Comparison of ENCODE assay signal across 1 cellular context in genomic region chr12:121797937-121798801, GRCh38.
A peak's percentile ranks its signal among the peaks of the same experiment; 100 is the strongest.
TF ChIP-seq lines count a peak whose summit lies in the region.

No MANE protein-coding gene starts in this region.

TF ChIP-seq in HEK293, 187 proteins besides CTCF, POLR2A, EP300 and RAD21 (continued from another document):
- TF ChIP-seq PRDM4 (tag by site-specific recombination; IDR thresholded peaks at IDR 0.05) (peak; percentile 80), ZBTB1 (tag by site-specific recombination; IDR thresholded peaks at IDR 0.05) (peak; percentile 84; the same call in 1 of the 2 replicates), KLF8 (tag by site-specific recombination; IDR thresholded peaks at IDR 0.05) (peak; percentile 72), ZNF664 (tag by site-specific recombination; IDR thresholded peaks at IDR 0.05) (no peak), ZNF626 (tag by site-specific recombination; IDR thresholded peaks at IDR 0.05) (no peak), ZNF692 (tag by site-specific recombination; IDR thresholded peaks at IDR 0.05) (0 out of 2 replicates have a peak, but pooled peaks have one; percentile 43), GLIS1 (tag by site-specific recombination; IDR thresholded peaks at IDR 0.05) (peak; percentile 98), ZNF624 (tag by site-specific recombination; IDR thresholded peaks at IDR 0.05) (no peak), ZSCAN30 (tag by site-specific recombination; IDR thresholded peaks at IDR 0.05) (peak; percentile 69), GLIS2 (tag by site-specific recombination; IDR thresholded peaks at IDR 0.05) (peak; percentile 92), OSR2 (tag by site-specific recombination; IDR thresholded peaks at IDR 0.05) (peak; percentile 72), ZNF529 (tag by site-specific recombination; IDR thresholded peaks at IDR 0.05; ENCODE audit: insufficient replicate concordance) (no peak), SCRT2 (tag by site-specific recombination; IDR thresholded peaks at IDR 0.05) (peak; percentile 55; the same call in 1 of the 2 replicates), ZNF19 (tag by site-specific recombination; IDR thresholded peaks at IDR 0.05; ENCODE audit: low read depth) (no peak), MZF1 (tag by site-specific recombination; IDR thresholded peaks at IDR 0.05; ENCODE audit: borderline replicate concordance) (peak; percentile 26), KLF9 (tag by site-specific recombination; IDR thresholded peaks at IDR 0.05; ENCODE audit: low read depth) (peak; percentile 74), PRDM10 (tag by site-specific recombination; IDR thresholded peaks at IDR 0.05) (peak; percentile 92), ZNF174 (tag by site-specific recombination; IDR thresholded peaks at IDR 0.05) (no peak), ZNF621 (tag by site-specific recombination; IDR thresholded peaks at IDR 0.05) (no peak), ZNF548 (tag by site-specific recombination; IDR thresholded peaks at IDR 0.05) (no peak)
- TF ChIP-seq, protein P1, sequence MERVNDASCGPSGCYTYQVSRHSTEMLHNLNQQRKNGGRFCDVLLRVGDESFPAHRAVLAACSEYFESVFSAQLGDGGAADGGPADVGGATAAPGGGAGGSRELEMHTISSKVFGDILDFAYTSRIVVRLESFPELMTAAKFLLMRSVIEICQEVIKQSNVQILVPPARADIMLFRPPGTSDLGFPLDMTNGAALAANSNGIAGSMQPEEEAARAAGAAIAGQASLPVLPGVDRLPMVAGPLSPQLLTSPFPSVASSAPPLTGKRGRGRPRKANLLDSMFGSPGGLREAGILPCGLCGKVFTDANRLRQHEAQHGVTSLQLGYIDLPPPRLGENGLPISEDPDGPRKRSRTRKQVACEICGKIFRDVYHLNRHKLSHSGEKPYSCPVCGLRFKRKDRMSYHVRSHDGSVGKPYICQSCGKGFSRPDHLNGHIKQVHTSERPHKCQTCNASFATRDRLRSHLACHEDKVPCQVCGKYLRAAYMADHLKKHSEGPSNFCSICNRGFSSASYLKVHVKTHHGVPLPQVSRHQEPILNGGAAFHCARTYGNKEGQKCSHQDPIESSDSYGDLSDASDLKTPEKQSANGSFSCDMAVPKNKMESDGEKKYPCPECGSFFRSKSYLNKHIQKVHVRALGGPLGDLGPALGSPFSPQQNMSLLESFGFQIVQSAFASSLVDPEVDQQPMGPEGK (tag by site-specific recombination; IDR thresholded peaks at IDR 0.05), result peak; percentile 96
- TF ChIP-seq, protein P2, sequence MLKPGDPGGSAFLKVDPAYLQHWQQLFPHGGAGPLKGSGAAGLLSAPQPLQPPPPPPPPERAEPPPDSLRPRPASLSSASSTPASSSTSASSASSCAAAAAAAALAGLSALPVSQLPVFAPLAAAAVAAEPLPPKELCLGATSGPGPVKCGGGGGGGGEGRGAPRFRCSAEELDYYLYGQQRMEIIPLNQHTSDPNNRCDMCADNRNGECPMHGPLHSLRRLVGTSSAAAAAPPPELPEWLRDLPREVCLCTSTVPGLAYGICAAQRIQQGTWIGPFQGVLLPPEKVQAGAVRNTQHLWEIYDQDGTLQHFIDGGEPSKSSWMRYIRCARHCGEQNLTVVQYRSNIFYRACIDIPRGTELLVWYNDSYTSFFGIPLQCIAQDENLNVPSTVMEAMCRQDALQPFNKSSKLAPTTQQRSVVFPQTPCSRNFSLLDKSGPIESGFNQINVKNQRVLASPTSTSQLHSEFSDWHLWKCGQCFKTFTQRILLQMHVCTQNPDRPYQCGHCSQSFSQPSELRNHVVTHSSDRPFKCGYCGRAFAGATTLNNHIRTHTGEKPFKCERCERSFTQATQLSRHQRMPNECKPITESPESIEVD (tag by site-specific recombination; IDR thresholded peaks at IDR 0.05), result no peak
- TF ChIP-seq, protein P3, sequence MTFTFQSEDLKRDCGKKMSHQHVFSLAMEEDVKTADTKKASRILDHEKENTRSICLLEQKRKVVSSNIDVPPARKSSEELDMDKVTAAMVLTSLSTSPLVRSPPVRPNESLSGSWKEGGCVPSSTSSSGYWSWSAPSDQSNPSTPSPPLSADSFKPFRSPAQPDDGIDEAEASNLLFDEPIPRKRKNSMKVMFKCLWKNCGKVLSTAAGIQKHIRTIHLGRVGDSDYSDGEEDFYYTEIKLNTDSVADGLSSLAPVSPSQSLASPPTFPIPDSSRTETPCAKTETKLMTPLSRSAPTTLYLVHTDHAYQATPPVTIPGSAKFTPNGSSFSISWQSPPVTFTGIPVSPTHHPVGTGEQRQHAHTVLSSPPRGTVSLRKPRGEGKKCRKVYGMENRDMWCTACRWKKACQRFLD (tag by site-specific recombination; IDR thresholded peaks at IDR 0.05), result no peak
- TF ChIP-seq, protein P4, sequence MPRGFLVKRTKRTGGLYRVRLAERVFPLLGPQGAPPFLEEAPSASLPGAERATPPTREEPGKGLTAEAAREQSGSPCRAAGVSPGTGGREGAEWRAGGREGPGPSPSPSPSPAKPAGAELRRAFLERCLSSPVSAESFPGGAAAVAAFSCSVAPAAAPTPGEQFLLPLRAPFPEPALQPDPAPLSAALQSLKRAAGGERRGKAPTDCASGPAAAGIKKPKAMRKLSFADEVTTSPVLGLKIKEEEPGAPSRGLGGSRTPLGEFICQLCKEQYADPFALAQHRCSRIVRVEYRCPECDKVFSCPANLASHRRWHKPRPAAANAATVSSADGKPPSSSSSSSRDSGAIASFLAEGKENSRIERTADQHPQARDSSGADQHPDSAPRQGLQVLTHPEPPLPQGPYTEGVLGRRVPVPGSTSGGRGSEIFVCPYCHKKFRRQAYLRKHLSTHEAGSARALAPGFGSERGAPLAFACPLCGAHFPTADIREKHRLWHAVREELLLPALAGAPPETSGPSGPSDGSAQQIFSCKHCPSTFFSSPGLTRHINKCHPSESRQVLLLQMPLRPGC (tag by site-specific recombination; IDR thresholded peaks at IDR 0.05), result 0 out of 2 replicates have a peak, but pooled peaks have one; percentile 26
- TF ChIP-seq, protein P5, sequence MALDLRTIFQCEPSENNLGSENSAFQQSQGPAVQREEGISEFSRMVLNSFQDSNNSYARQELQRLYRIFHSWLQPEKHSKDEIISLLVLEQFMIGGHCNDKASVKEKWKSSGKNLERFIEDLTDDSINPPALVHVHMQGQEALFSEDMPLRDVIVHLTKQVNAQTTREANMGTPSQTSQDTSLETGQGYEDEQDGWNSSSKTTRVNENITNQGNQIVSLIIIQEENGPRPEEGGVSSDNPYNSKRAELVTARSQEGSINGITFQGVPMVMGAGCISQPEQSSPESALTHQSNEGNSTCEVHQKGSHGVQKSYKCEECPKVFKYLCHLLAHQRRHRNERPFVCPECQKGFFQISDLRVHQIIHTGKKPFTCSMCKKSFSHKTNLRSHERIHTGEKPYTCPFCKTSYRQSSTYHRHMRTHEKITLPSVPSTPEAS (tag by site-specific recombination; IDR thresholded peaks at IDR 0.05), result no peak
